8 cellular contexts compared by ENCODE assay signal in the genomic region with DNA sequence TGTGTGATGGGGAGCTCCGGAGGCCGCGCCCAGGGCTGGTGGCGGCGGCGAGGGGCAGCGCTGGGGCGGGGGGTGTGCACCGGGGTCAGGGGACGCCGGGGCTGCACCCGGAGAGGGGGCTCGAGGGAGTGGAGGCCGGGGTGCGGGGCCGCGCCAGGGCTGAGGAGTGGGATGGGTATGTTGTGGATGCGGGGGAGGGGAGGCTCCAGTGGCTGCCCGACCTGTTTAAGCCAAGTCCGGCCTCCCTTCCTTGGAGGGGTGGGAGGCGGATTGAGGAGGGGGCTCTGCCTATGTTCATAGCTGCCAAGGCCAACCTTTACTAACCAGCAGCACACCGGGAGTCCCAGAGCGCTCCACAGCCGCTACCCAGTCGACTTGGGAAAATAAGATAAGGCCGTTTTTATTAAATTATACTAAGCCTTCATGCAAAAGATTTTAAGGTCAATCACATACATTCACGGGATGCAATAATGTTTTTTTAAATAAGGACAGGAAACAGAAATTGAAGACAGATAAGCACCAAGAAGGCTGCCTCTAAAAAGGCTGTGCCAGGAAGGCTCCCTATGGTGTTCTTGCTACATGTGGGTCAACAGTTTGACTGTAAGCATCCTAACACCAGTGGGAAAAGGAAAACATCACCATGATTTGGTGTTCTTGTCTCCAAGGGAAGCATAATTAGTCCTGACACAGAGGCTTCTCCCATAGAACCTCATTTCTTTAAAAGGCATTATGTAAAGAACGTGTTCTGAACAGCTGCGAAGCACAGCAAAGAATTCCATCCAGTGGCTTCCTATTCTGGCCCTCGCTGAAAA. TPM values are rescaled to one million over a fixed set of nuclear protein-coding genes. Genes with fewer than 3 reads are reported as not detected.
DNase-seq lines count a peak whose midpoint lies in the region; ATAC-seq, FAIRE-seq and TF ChIP-seq lines count a peak whose summit lies in the region.

No MANE protein-coding gene starts in this region.

- no peaks in the 10 kb centered on the region for H3K9me3 Mint-ChIP-seq in memory B cell

- ATAC-seq in GM21737 (IDR thresholded peaks at IDR 0.05; ENCODE audit: unreplicated experiment) (peak; percentile 24), memory B cell (ENCODE audit: low read depth) (no peak)

- H3K27ac ChIP-seq in mammary epithelial cell (ENCODE audit: insufficient read depth, low read depth, low read length), result peak overlapping the region; percentile 43

- peak overlapping the region; percentile 47 for H3K9ac ChIP-seq in mammary epithelial cell (ENCODE audit: insufficient read depth, low read length)

- no peaks in the 10 kb centered on the region for H4K20me1 ChIP-seq in mammary epithelial cell (ENCODE audit: insufficient read depth, low read length)

- peak overlapping the region; percentile 76 for H3K4me3 Mint-ChIP-seq in memory B cell

- H3K27me3 Mint-ChIP-seq in memory B cell, result no peaks in the 10 kb centered on the region

- H3K4me3 ChIP-seq in mammary epithelial cell (replicated peaks in 1 of 3; ENCODE audit: insufficient read depth in 1 of 3, low read depth in 2 of 3, low read length in 3 of 3), result peak overlapping the region; percentile 61 to 87 (median 79)

- H3K36me3 Mint-ChIP-seq in memory B cell, result no peaks in the 10 kb centered on the region

- DNase-seq in G401 (ENCODE audit: low spot score), result peak; percentile 66
- DNase-seq in NCI-H146 (lab: John Stamatoyannopoulos, UW), result peak; percentile 71
- no peak for DNase-seq in mammary epithelial cell
- no peak for DNase-seq in memory B cell (ENCODE audit: low spot score in 2 of 2)
- DNase-seq in urothelium cell line (ENCODE audit: low spot score), result peak; percentile 3
- no peak for DNase-seq in NCI-H128 (lab: John Stamatoyannopoulos, UW; ENCODE audit: unreplicated experiment)
- DNase-seq in amniotic stem cell (lab: John Stamatoyannopoulos, UW), result no peak

- 63% methylated on average over 5 of the region's 30 CpGs for WGBS in mammary epithelial cell (ENCODE audit: low coverage, missing lambda C conversion rate)

- FAIRE-seq in urothelium cell line (lab: Jason Lieb, UNC), result no peak

- dilution Hi-C loops in mammary epithelial cell (cut with HindIII; ENCODE audit: low sequenced_read_pairs), result no loop called here

- H3K36me3 ChIP-seq in mammary epithelial cell (ENCODE audit: insufficient read depth, low read length), result no peaks in the 10 kb centered on the region

- peak overlapping the region; percentile 60 for H3K27ac Mint-ChIP-seq in memory B cell

- intact Hi-C loops in mammary epithelial cell (cut with micrococcal nuclease), result loop anchor here (2.0 kb wide), 1 partner anchor 44 kb away; no protein-coding TSS in a partner anchor

- BruUV-seq in mammary epithelial cell (replicated peaks; lab: Mats Ljungman, UMichigan), result TSS peak; percentile 48

- H3K9me3 ChIP-seq in mammary epithelial cell (replicated peaks; ENCODE audit: insufficient read depth, low read length), result no peaks in the 10 kb centered on the region

- no peaks in the 10 kb centered on the region for H3K27me3 ChIP-seq in mammary epithelial cell (ENCODE audit: insufficient read depth, low read length)

- H3K79me2 ChIP-seq in mammary epithelial cell (ENCODE audit: insufficient read depth, low read length), result peaks cover 21% of the 10 kb centered on the region

- peaks cover 9% of the 10 kb centered on the region for H3K4me1 Mint-ChIP-seq in memory B cell

- in situ Hi-C loops in G401 (cut with HindIII; ENCODE audit: low sequenced_read_pairs) (no loop called here), mammary epithelial cell (cut with MboI; ENCODE audit: low sequenced_read_pairs in 2 of 2) (no loop called here)

- peak overlapping the region; percentile 75 for H2AFZ ChIP-seq in mammary epithelial cell (ENCODE audit: low read depth, low read length)

- TF ChIP-seq CTCF in mammary epithelial cell (conservative IDR thresholded peaks at IDR 0.05 in 1 of 2, IDR thresholded peaks at IDR 0.05 in 1 of 2; ENCODE audit: extremely low read depth in 1 of 2, insufficient read depth in 1 of 2, low read depth in 1 of 2, low read length in 2 of 2), result no peak

- CTCF ChIA-PET in mammary epithelial cell (lab: Charles Lee; ENCODE audit: low non-redundant PET), result interaction anchor here (0.6 kb wide), 1 partner anchor 447 kb away, joined by 6 read pairs; no protein-coding TSS in a partner anchor

- H3K4me2 ChIP-seq in mammary epithelial cell (ENCODE audit: insufficient read depth, low read depth, low read length), result peak overlapping the region; percentile 87

- H3K4me1 ChIP-seq in mammary epithelial cell (ENCODE audit: insufficient read depth, low read length), result peaks cover 9% of the 10 kb centered on the region

RNA-seq across cellular contexts. Expression of gene HLCS, which starts 0.6 kb away (rescaled TPM):
- 6.0 and 18.9 TPM in 2 replicates for total RNA-seq in G401 (2014; rRNA removed; shearing (Covaris generic))
- total RNA-seq in mammary epithelial cell, result 10 to 100 TPM; 32.4 to 42.5 TPM
- 16.0 TPM for polyA plus RNA-seq in mammary epithelial cell
- polyA minus RNA-seq in mammary epithelial cell, result 21.5 TPM

RNA-seq across cellular contexts. Expression of gene RIPPLY3, which starts 39.5 kb away (rescaled TPM):
- total RNA-seq in G401 (2014; rRNA removed; shearing (Covaris generic)), result not detected in 2 replicates
- total RNA-seq in mammary epithelial cell, result under 1 TPM; 0.17 to 0.54 TPM
- 0.34 TPM for polyA plus RNA-seq in mammary epithelial cell
- not detected for polyA minus RNA-seq in mammary epithelial cell

Comparison
In these comparisons a context has a peak if more than half of its experiments do, and no peak if none do; other contexts are left out.
1. DNase-seq: peak in G401 (single experiment), NCI-H146 (single experiment) and urothelium cell line (single experiment); none in mammary epithelial cell (single experiment), memory B cell (0 of 2), NCI-H128 (single experiment) and amniotic stem cell (single experiment).